ENCODE assay signal across 1 cellular context in the genomic region with DNA sequence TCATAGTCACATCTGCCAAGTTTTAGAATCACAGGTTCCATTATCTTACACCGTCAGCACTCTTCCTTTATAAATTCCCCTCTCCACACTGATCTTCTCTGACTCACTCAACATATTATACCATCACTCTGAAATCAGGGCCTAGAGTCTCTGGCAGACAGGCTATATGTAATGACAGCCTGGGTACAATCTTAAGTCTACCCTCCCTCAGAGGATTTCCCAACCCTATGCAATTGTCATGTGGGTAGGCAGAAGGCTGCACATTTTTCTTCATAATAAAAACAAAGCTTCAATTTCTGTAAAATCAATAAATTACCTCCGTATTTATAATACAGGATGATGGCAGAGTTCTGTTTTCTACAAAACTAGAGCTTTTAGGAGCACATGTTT.
TF ChIP-seq lines count a peak whose summit lies in the region.

No MANE protein-coding gene starts in this region.

TF ChIP-seq in SK-N-SH, 30 proteins besides CTCF, POLR2A, EP300 and RAD21 (continued from another document):
- TF ChIP-seq ZBTB33 (IDR thresholded peaks at IDR 0.05; ENCODE audit: borderline replicate concordance, low read depth) = no peak
